8 cellular contexts compared by ENCODE assay signal in the genomic region with DNA sequence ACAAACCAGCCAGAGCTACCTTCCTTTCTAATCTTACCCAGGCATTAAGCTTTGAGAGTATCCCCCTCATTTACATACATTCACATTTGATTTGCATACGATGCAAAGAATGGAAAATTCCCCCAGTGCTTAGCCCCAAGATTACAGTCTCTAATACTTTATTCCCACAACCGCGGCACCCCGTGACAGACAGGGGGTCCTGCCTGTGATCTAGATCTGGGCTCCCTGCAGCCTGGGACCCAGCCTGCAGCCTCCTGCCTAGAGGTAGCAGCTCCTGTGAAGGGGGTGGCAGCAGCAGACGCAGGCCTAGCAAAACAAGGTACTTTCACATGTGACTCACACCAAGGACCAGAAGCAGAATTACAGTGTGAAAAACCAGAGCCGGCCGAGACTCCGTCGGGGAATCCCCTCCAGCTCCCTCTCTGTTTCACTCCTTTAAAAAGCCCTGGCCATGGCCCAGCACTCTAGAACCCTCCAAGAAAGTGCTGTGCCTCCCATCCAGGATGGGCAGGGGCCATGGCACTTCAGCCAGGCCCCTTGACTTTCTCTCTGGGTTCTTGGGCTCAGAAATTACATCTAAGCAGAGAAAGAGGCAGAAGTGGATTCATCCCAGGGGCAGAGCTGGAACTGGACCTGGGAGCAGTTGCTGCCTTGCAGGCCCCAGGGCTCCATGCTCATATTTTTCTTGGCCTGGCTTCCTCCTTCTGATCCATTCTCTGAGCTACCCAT. TPM values are rescaled to one million over a fixed set of nuclear protein-coding genes. Genes with fewer than 3 reads are reported as not detected.
DNase-seq lines count a peak whose midpoint lies in the region; ATAC-seq and TF ChIP-seq lines count a peak whose summit lies in the region.

No MANE protein-coding gene starts in this region.

- H3K9me3 Mint-ChIP-seq in GM23338: no peaks in the 10 kb centered on the region
- no peaks in the 10 kb centered on the region for H3K9me3 Mint-ChIP-seq in activated T-helper 2 cell treated with anti-CD3 and anti-CD28 coated beads, Interferon-gamma antibody, Interleukin-2, Interleukin-4, amounts not matched to agents 10 μg/mL and 5 μg/mL and 100 μg/mL, durations not matched to agents 14 hours and 24 hours and 36 hours
- no peaks in the 10 kb centered on the region for H3K9me3 Mint-ChIP-seq in stimulated activated memory B cell treated with anti-CD40 and anti-IgM and Interleukin-4, amounts not matched to agents 10 μg/mL and 1 μg/mL and 100 μg/mL, for 72 hours

- peak overlapping the region; percentile 42 for H3K4me3 Mint-ChIP-seq in GM23338
- H3K4me3 Mint-ChIP-seq in activated T-helper 2 cell treated with anti-CD3 and anti-CD28 coated beads, Interferon-gamma antibody, Interleukin-2, Interleukin-4, amounts not matched to agents 10 μg/mL and 5 μg/mL and 100 μg/mL, durations not matched to agents 14 hours and 24 hours and 36 hours (ENCODE audit: low read depth): no peak overlapping the region
- peak overlapping the region; percentile 58 for H3K4me3 Mint-ChIP-seq in stimulated activated memory B cell treated with anti-CD40 and anti-IgM and Interleukin-4, amounts not matched to agents 10 μg/mL and 1 μg/mL and 100 μg/mL, for 72 hours

- H3K27ac ChIP-seq in GM23338 (ENCODE audit: low read depth): peak overlapping the region; percentile 20; the same call in 1 of the 2 replicates

- H3F3A ChIP-seq in GM23338 (replicated peaks; ENCODE audit: low read depth): 0 out of 2 replicates have a peak, but pooled peaks cover 6% of the 10 kb centered on the region

- H4K20me1 ChIP-seq in GM23338 (replicated peaks; ENCODE audit: insufficient read depth): no peaks in the 10 kb centered on the region

- H3K4me1 Mint-ChIP-seq in GM23338: peaks cover 45% of the 10 kb centered on the region
- H3K4me1 Mint-ChIP-seq in activated T-helper 2 cell treated with anti-CD3 and anti-CD28 coated beads, Interferon-gamma antibody, Interleukin-2, Interleukin-4, amounts not matched to agents 10 μg/mL and 5 μg/mL and 100 μg/mL, durations not matched to agents 14 hours and 24 hours and 36 hours (ENCODE audit: low read depth): peaks cover 41% of the 10 kb centered on the region
- H3K4me1 Mint-ChIP-seq in stimulated activated memory B cell treated with anti-CD40 and anti-IgM and Interleukin-4, amounts not matched to agents 10 μg/mL and 1 μg/mL and 100 μg/mL, for 72 hours: peaks cover 63% of the 10 kb centered on the region

- peaks cover 35% of the 10 kb centered on the region for H3K4me1 ChIP-seq in GM23338 (ENCODE audit: insufficient read depth)

- no peaks in the 10 kb centered on the region for H3K79me2 ChIP-seq in GM23338 (replicated peaks; ENCODE audit: insufficient read depth)

- no peaks in the 10 kb centered on the region for H3K9me2 ChIP-seq in GM23338 (ENCODE audit: insufficient read depth)

- intact Hi-C loops in activated T-helper 2 cell treated with anti-CD3 and anti-CD28 coated beads, Interferon-gamma antibody, Interleukin-2, Interleukin-4, amounts not matched to agents 10 μg/mL and 5 μg/mL and 100 μg/mL, durations not matched to agents 14 hours and 24 hours and 36 hours (cut with micrococcal nuclease): loop anchor here (1.0 to 2.0 kb wide), 5 partner anchors 12 to 62 kb away; no protein-coding TSS in a partner anchor

- no peaks in the 10 kb centered on the region for H3K36me3 Mint-ChIP-seq in GM23338 (ENCODE audit: low read depth)
- H3K36me3 Mint-ChIP-seq in activated T-helper 2 cell treated with anti-CD3 and anti-CD28 coated beads, Interferon-gamma antibody, Interleukin-2, Interleukin-4, amounts not matched to agents 10 μg/mL and 5 μg/mL and 100 μg/mL, durations not matched to agents 14 hours and 24 hours and 36 hours (ENCODE audit: low read depth): no peaks in the 10 kb centered on the region
- H3K36me3 Mint-ChIP-seq in stimulated activated memory B cell treated with anti-CD40 and anti-IgM and Interleukin-4, amounts not matched to agents 10 μg/mL and 1 μg/mL and 100 μg/mL, for 72 hours: no peaks in the 10 kb centered on the region

- H3K4me2 ChIP-seq in GM23338: peak overlapping the region; percentile 50

- peak overlapping the region; percentile 45; the same call in 1 of the 2 replicates for H3K27ac Mint-ChIP-seq in GM23338
- H3K27ac Mint-ChIP-seq in activated T-helper 2 cell treated with anti-CD3 and anti-CD28 coated beads, Interferon-gamma antibody, Interleukin-2, Interleukin-4, amounts not matched to agents 10 μg/mL and 5 μg/mL and 100 μg/mL, durations not matched to agents 14 hours and 24 hours and 36 hours: peak overlapping the region; percentile 67
- peak overlapping the region; percentile 85 for H3K27ac Mint-ChIP-seq in stimulated activated memory B cell treated with anti-CD40 and anti-IgM and Interleukin-4, amounts not matched to agents 10 μg/mL and 1 μg/mL and 100 μg/mL, for 72 hours

- H3K4me3 ChIP-seq in GM23338: peak overlapping the region; percentile 29; the same call in 1 of the 2 replicates
- no peak overlapping the region for H3K4me3 ChIP-seq in kidney epithelial cell (ENCODE audit: low read depth, low read length)

- ATAC-seq in GM23338: peak; percentile 20
- ATAC-seq in stimulated activated memory B cell treated with anti-CD40 and anti-IgM and Interleukin-4, amounts not matched to agents 10 μg/mL and 1 μg/mL and 100 μg/mL, for 72 hours: peak; percentile 95

- CTCF ChIA-PET in GM10248 (lab: Yijun Ruan, JAX): interaction anchor here (0.7 to 5.7 kb wide), 13 partner anchors 10 to 996 kb away, joined by 3 to 38 read pairs (median 6); no protein-coding TSS in a partner anchor

- DNase-seq in GM10248 (ENCODE audit: extremely low spot score) (peak; percentile 89), GM23338 (ENCODE audit: low spot score) (peak; percentile 60), NCI-H526 treated with DMSO at 0.1 percent for 48 hours (lab: John Stamatoyannopoulos, UW) (peak; percentile 75), kidney epithelial cell (ENCODE audit: low read depth) (peak; percentile 51), 8988T (no peak), NCI-H1105 treated with DMSO at 0.1 percent for 48 hours (lab: John Stamatoyannopoulos, UW) (no peak)
- DNase-seq in activated T-helper 2 cell treated with anti-CD3 and anti-CD28 coated beads, Interferon-gamma antibody, Interleukin-2, Interleukin-4, amounts not matched to agents 10 μg/mL and 5 μg/mL and 100 μg/mL, durations not matched to agents 14 hours and 24 hours and 36 hours (ENCODE audit: low spot score): peak; percentile 71

- peaks cover 48% of the 10 kb centered on the region for H3K27me3 Mint-ChIP-seq in GM23338 (ENCODE audit: insufficient read depth, low read depth, poor library complexity)
- peaks cover 33% of the 10 kb centered on the region for H3K27me3 Mint-ChIP-seq in activated T-helper 2 cell treated with anti-CD3 and anti-CD28 coated beads, Interferon-gamma antibody, Interleukin-2, Interleukin-4, amounts not matched to agents 10 μg/mL and 5 μg/mL and 100 μg/mL, durations not matched to agents 14 hours and 24 hours and 36 hours (ENCODE audit: low read depth)
- no peaks in the 10 kb centered on the region for H3K27me3 Mint-ChIP-seq in stimulated activated memory B cell treated with anti-CD40 and anti-IgM and Interleukin-4, amounts not matched to agents 10 μg/mL and 1 μg/mL and 100 μg/mL, for 72 hours

- no peaks in the 10 kb centered on the region for H3K36me3 ChIP-seq in GM23338 (ENCODE audit: insufficient read depth)
- H3K36me3 ChIP-seq in kidney epithelial cell (ENCODE audit: control insufficient read depth, insufficient read depth, low read length): no peaks in the 10 kb centered on the region

- peaks cover 29% of the 10 kb centered on the region for H3K27me3 ChIP-seq in GM23338 (ENCODE audit: insufficient read depth)
- peaks cover 2% of the 10 kb centered on the region for H3K27me3 ChIP-seq in kidney epithelial cell (ENCODE audit: control insufficient read depth, insufficient read depth, low read length)

- POLR2A ChIA-PET in GM10248 (lab: Yijun Ruan, JAX): interaction anchor here (0.6 to 1.6 kb wide), 11 partner anchors 11 to 111 kb away, joined by 3 to 9 read pairs (median 4); a partner anchor contains a TSS

- TF ChIP-seq CTCF in GM10248 (IDR thresholded peaks at IDR 0.05; ENCODE audit: control extremely low read depth, extremely low read depth, low read depth, missing control alignments): no peak
- no peak for TF ChIP-seq CTCF in GM23338 (conservative IDR thresholded peaks at IDR 0.05; ENCODE audit: low read depth in 2 of 2)
- TF ChIP-seq CTCF in kidney epithelial cell (IDR thresholded peaks at IDR 0.05; ENCODE audit: insufficient read depth, low read length, poor library complexity, severe bottlenecking): no peak

- peak overlapping the region; percentile 54 for H2AFZ ChIP-seq in GM23338

TF ChIP-seq in GM23338, 12 proteins besides CTCF, POLR2A, EP300 and RAD21 (continues in another document):
- TF ChIP-seq, protein P1, sequence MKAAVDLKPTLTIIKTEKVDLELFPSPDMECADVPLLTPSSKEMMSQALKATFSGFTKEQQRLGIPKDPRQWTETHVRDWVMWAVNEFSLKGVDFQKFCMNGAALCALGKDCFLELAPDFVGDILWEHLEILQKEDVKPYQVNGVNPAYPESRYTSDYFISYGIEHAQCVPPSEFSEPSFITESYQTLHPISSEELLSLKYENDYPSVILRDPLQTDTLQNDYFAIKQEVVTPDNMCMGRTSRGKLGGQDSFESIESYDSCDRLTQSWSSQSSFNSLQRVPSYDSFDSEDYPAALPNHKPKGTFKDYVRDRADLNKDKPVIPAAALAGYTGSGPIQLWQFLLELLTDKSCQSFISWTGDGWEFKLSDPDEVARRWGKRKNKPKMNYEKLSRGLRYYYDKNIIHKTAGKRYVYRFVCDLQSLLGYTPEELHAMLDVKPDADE (IDR thresholded peaks at IDR 0.05): no peak

RNA-seq across cellular contexts. Expression of a gene that starts 14.0 kb away (rescaled TPM):
- total RNA-seq in GM23338 (2014; rRNA removed; shearing (Covaris generic)): 8.1 and 9.7 TPM in 2 replicates
- polyA plus RNA-seq in GM23338 (2016; fragmentation: Nextera tagmentation; extraction: Ambion mirVana): 5.2 and 5.6 TPM in 2 replicates
- total RNA-seq in activated T-helper 2 cell treated with anti-CD3 and anti-CD28 coated beads, Interferon-gamma antibody, Interleukin-2, Interleukin-4, amounts not matched to agents 10 μg/mL and 5 μg/mL and 100 μg/mL, durations not matched to agents 14 hours and 24 hours and 36 hours: 8.4 and 10.0 TPM in 2 replicates
- 3.6 and 4.8 TPM in 2 replicates for total RNA-seq in kidney epithelial cell

Comparison
In these comparisons a context has a peak if more than half of its experiments do, and no peak if none do; other contexts are left out.
1. DNase-seq: peak in GM10248 (single experiment), GM23338 (single experiment), NCI-H526 treated with DMSO at 0.1 percent for 48 hours (single experiment), activated T-helper 2 cell treated with anti-CD3 and anti-CD28 coated beads, Interferon-gamma antibody, Interleukin-2, Interleukin-4, amounts not matched to agents 10 μg/mL and 5 μg/mL and 100 μg/mL, durations not matched to agents 14 hours and 24 hours and 36 hours (single experiment) and kidney epithelial cell (single experiment); none in 8988T (single experiment) and NCI-H1105 treated with DMSO at 0.1 percent for 48 hours (single experiment).
2. Peak in every context shown above with its lines, with median percentiles within 50 percentile points of each other: H3K27ac Mint-ChIP-seq.